ENCODE assay signal across 8 cellular contexts in genomic region chr3:44648564-44649229, GRCh38. TPM values are rescaled to one million over a fixed set of nuclear protein-coding genes. Genes with fewer than 3 reads are reported as not detected.
A peak's percentile ranks its signal among the peaks of the same experiment; 100 is the strongest.
DNase-seq lines count a peak whose midpoint lies in the region; ATAC-seq, FAIRE-seq and TF ChIP-seq lines count a peak whose summit lies in the region.

ZNF35 (plus strand) TSS chr3:44648732; CDS start chr3:44651068, 2,336 bp downstream.

- peaks cover 2% of the 10 kb centered on the region for H3K9me3 ChIP-seq in T-helper 17 cell (ENCODE audit: control insufficient read depth, low read length, poor library complexity, severe bottlenecking)
- peaks cover 4% of the 10 kb centered on the region for H3K9me3 ChIP-seq in colonic mucosa
- peaks cover 0 to 46% (median 27%) of the 10 kb centered on the region in 8 donors for H3K9me3 ChIP-seq in spleen

- TF ChIP-seq POLR2A in GM12891 (IDR thresholded peaks at IDR 0.05; ENCODE audit: low read depth, low read length) (peak; percentile 80), spleen (IDR thresholded peaks at IDR 0.05) (no peak)

- peak within 1 kb of the TSS; percentile 86 for H3K9ac ChIP-seq in colonic mucosa (ENCODE audit: low read depth in 2 of 2, low read length in 2 of 2)

- H3K36me3 Mint-ChIP-seq in T-helper 17 cell (ENCODE audit: low read depth) = peaks cover 6% of the 10 kb centered on the region

- 0 to 1% (median 1%) methylated on average over 25 to 37 of the region's 37 CpGs for WGBS in spleen, 5 donors

- peak; percentile 96 for ATAC-seq in HG02623 (IDR thresholded peaks at IDR 0.05; ENCODE audit: unreplicated experiment)
- peak; percentile 39 for ATAC-seq in T-helper 17 cell

- peak within 1 kb of the TSS; percentile 84 for H3K4me3 Mint-ChIP-seq in T-helper 17 cell

- no peaks in the 10 kb centered on the region for H3K36me3 ChIP-seq in colonic mucosa
- peaks cover 2% of the 10 kb centered on the region for H3K36me3 ChIP-seq in kidney epithelial cell (ENCODE audit: control insufficient read depth, insufficient read depth, low read length)
- peaks cover 0 to 40% (median 29%) of the 10 kb centered on the region in 6 donors for H3K36me3 ChIP-seq in spleen

- TF ChIP-seq CTCF in colonic mucosa (IDR thresholded peaks at IDR 0.05) (no peak), kidney epithelial cell (IDR thresholded peaks at IDR 0.05; ENCODE audit: insufficient read depth, low read length, poor library complexity, severe bottlenecking) (no peak), spleen (IDR thresholded peaks at IDR 0.05 in 8 of 11, conservative IDR thresholded peaks at IDR 0.05 in 3 of 11) (no peak)

- no peak within 1 kb of the TSS for H3K27ac ChIP-seq in colonic mucosa
- peak within 1 kb of the TSS; percentile 6 to 83 (median 74) for H3K27ac ChIP-seq in spleen

- no peaks in the 10 kb centered on the region for H3K4me1 ChIP-seq in colonic mucosa
- H3K4me1 ChIP-seq in spleen = peaks cover 0 to 25% (median 15%) of the 10 kb centered on the region in 6 donors

- H3K27me3 ChIP-seq in colonic mucosa (no peaks in the 10 kb centered on the region), kidney epithelial cell (ENCODE audit: control insufficient read depth, insufficient read depth, low read length) (no peaks in the 10 kb centered on the region), spleen (replicated peaks in 1 of 7) (no peaks in the 10 kb centered on the region)

- intact Hi-C loops in colonic mucosa (cut with DNase I) = no loop called here
- intact Hi-C loops in spleen (cut with DNase I; ENCODE audit: low total_unique reads) = no loop called here

- DNase-seq in 8988T = peak; percentile 85
- DNase-seq in GM12891 (ENCODE audit: insufficient read length, low spot score) = peak; percentile 70
- peak; percentile 66 to 87 (median 68) for DNase-seq in NCI-H1417 (lab: John Stamatoyannopoulos, UW)
- no peak for DNase-seq in T-helper 17 cell
- DNase-seq in colonic mucosa = peak; percentile 84
- peak; percentile 56 for DNase-seq in kidney epithelial cell (ENCODE audit: low read depth)
- peak; percentile 90 for DNase-seq in spleen

- H3K27me3 Mint-ChIP-seq in T-helper 17 cell = no peaks in the 10 kb centered on the region

- peak; percentile 88 for FAIRE-seq in GM12891 (lab: Jason Lieb, UNC)

- H3K4me3 ChIP-seq in colonic mucosa = peak within 1 kb of the TSS; percentile 88
- peak within 1 kb of the TSS; percentile 99 for H3K4me3 ChIP-seq in kidney epithelial cell (ENCODE audit: low read depth, low read length)
- peak within 1 kb of the TSS; percentile 54 to 92 (median 78) for H3K4me3 ChIP-seq in spleen

- H3K4me1 Mint-ChIP-seq in T-helper 17 cell = peaks cover 3% of the 10 kb centered on the region

- peak within 1 kb of the TSS; percentile 44 for H3K27ac Mint-ChIP-seq in T-helper 17 cell

TF ChIP-seq in GM12891, 5 proteins besides CTCF, POLR2A, EP300 and RAD21:
- TF ChIP-seq PAX5 (IDR thresholded peaks at IDR 0.05; ENCODE audit: insufficient read depth, low read length, severe bottlenecking) (no peak), POLR2AphosphoS5 (IDR thresholded peaks at IDR 0.05; ENCODE audit: low read depth, low read length) (peak; percentile 84), SPI1 (IDR thresholded peaks at IDR 0.05; ENCODE audit: low read depth, low read length) (peak; percentile 42; the same call in 1 of the 2 replicates), TAF1 (IDR thresholded peaks at IDR 0.05; ENCODE audit: low read depth, low read length) (peak; percentile 95), POU2F2 (IDR thresholded peaks at IDR 0.05; ENCODE audit: low read depth, low read length) (peak; percentile 65; the same call in 1 of the 2 replicates)

RNA-seq across cellular contexts. Expression of gene ZNF35, which starts in this region (rescaled TPM):
- 5.4 TPM for polyA plus RNA-seq in GM12891 (2012; ENCODE audit: low read depth, missing spikeins)
- total RNA-seq in T-helper 17 cell (1 to 10 TPM in 1 of 2 donors, under 1 TPM in 1; 0.62 to 1.6 TPM), colonic mucosa (1 to 10 TPM; 6.6 to 7.4 TPM), kidney epithelial cell (14.2 and 21.2 TPM in 2 replicates), spleen (10 to 100 TPM in 6 of 7 donors, 1 to 10 TPM in 1; 9.8 to 19.3 (median 14.2) TPM)
- polyA plus RNA-seq in spleen = 1 to 10 TPM; 2.5 to 4.3 (median 3.5) TPM

Comparison
In these comparisons a context has a peak if more than half of its experiments do, and no peak if none do; other contexts are left out.
1. DNase-seq: peak in 8988T (single experiment), GM12891 (single experiment), NCI-H1417 (3 of 3), colonic mucosa (single experiment), kidney epithelial cell (single experiment) and spleen (single experiment); none in T-helper 17 cell (0 of 3).
2. Peak in every context shown above with its lines, with median percentiles within 50 percentile points of each other: H3K4me3 ChIP-seq.